ENCODE assay signal across 15 cellular contexts in the genomic region with DNA sequence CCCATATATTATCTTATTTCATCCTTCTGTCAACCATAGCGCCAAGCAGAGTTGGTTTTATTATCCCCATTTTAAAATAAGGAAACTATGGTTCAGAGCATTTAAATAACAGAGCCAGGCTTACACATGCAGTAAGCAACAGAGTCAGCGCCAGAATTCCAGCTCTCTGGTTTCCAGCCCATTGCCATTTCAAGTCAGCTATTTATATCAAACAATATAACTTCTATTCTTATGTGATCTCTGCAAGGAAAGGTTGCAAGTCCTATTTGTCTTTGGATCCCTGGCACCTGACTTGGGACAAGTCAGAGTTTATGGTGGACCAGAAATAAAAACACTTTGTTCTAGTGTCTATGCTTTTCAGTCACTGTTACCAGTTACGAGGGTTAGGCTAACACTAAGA.
"Had no signal": no experiment of that assay in that cellular context is flagged by ENCODE, and none has a peak within 500 bp of the region (broad histone marks: within the 10 kb centered on the region; RNA-seq: fewer than 3 reads in every experiment).

No MANE protein-coding gene starts in this region.

- DNase-seq: activated CD4-positive, alpha-beta memory T cell treated with anti-CD3 and anti-CD28 coated beads, Interleukin-2, amount 10 ng/mL, durations not matched to agents 7 days and 5 days; activated CD4-positive, alpha-beta T cell treated with anti-CD3 and anti-CD28 coated beads for 4 hours; activated naive CD4-positive, alpha-beta T cell treated with anti-CD3 and anti-CD28 coated beads, Interleukin-2, amount 10 ng/mL, durations not matched to agents 7 days and 5 days; activated T-cell treated with anti-CD3 and anti-CD28 coated beads, Interleukin-2, amount 50 U/mL, for 24 hours; midbrain; naive thymus-derived CD8-positive, alpha-beta T cell; SK-N-SH; stimulated activated naive CD8-positive, alpha-beta T cell treated with anti-CD3 and anti-CD28 coated beads, Interleukin-15, Interleukin-2, amounts not matched to agents 100 U/mL and 50 U/mL, for 24 hours; T-helper 1 cell; T1000; testis; WERI-Rb-1 had no signal

- H3K27ac ChIP-seq: epithelial cell of prostate, neutrophil, parathyroid adenoma, testis, WERI-Rb-1 had no signal

- ATAC-seq: naive thymus-derived CD8-positive, alpha-beta T cell; stimulated activated naive CD8-positive, alpha-beta T cell treated with anti-CD3 and anti-CD28 coated beads, Interleukin-15, Interleukin-2, amounts not matched to agents 100 U/mL and 50 U/mL, for 24 hours had no signal

- H3K79me2 ChIP-seq: parathyroid adenoma had no signal

- H3K4me3 ChIP-seq: testis had no signal

- H3K36me3 ChIP-seq: neutrophil, WERI-Rb-1 had no signal

- H3K9me3 ChIP-seq: neutrophil, SK-N-SH, testis had no signal

- H3K9ac ChIP-seq: parathyroid adenoma, SK-N-SH had no signal

- H3K4me1 ChIP-seq: testis had no signal

- H3K9me2 ChIP-seq: SK-N-SH had no signal

- H3K4me2 ChIP-seq: SK-N-SH had no signal

- H3K27me3 ChIP-seq: neutrophil, testis had no signal

- H2AFZ ChIP-seq: parathyroid adenoma had no signal
